ENCODE assay signal across 8 cellular contexts in the genomic region with DNA sequence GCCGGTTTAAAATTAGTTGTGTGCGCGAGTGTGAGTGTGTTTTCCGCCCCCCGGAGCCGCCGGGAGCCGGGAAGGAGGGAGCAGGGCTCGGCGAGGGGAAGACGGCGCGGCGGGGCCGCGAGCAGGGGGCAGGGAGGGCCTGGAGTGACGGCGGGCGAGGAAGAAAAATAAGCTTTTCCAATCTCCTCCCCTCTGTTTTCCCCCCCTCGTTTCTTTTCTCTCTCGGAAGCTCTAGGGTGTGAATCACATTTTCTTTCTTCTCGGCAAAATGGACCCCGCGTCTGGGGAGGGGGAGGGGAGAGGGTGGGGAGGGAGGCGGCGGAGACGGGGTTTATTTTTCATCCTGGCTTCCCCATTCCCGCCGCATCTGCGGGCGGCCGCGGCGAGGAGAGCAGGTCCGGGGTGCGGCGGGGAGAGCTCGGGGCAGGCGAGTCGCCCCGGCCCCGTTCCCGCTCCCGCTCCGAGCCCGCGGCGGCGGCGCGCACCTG.
DNase-seq lines count a peak whose midpoint lies in the region; TF ChIP-seq lines count a peak whose summit lies in the region.

No MANE protein-coding gene starts in this region.

- DNase-seq in NK-92 treated with Interleukin-12 subunit alpha and Interleukin-12 subunit beta, amount 100 ng/mL, for 24 hours (lab: John Stamatoyannopoulos, UW): peak; percentile 73
- DNase-seq in NK-92 (lab: John Stamatoyannopoulos, UW; ENCODE audit: unreplicated experiment): no peak
- DNase-seq in activated T-cell treated with anti-CD3 and anti-CD28 coated beads, Interleukin-2, amount 50 U/mL, for 1 hour: peak; percentile 85
- DNase-seq in erythroblast (lab: John Stamatoyannopoulos, UW): peak; percentile 80 to 87
- peak; percentile 54 for DNase-seq in stimulated activated CD8-positive, alpha-beta memory T cell treated with anti-CD3 and anti-CD28 coated beads, Interleukin-4, amount 100 ng/mL, for 24 hours (ENCODE audit: low read depth)

- H4K20me1 ChIP-seq in OCI-LY3 (ENCODE audit: insufficient read depth, low read length): no peaks in the 10 kb centered on the region

- no peak overlapping the region for H2AFZ ChIP-seq in OCI-LY3 (ENCODE audit: low read depth, low read length)

- H3K27me3 ChIP-seq in HUES48 (ENCODE audit: control insufficient read depth, insufficient read depth, low read length) (no peaks in the 10 kb centered on the region), OCI-LY3 (ENCODE audit: low read depth, low read length) (no peaks in the 10 kb centered on the region), mucosa of rectum (ENCODE audit: control insufficient read depth in 2 of 2, insufficient read depth in 2 of 2, low read length in 2 of 2) (no peaks in the 10 kb centered on the region)

- peak overlapping the region; percentile 99 for H3K27ac ChIP-seq in HUES48 (ENCODE audit: low read depth, low read length)
- H3K27ac ChIP-seq in OCI-LY3 (ENCODE audit: low read length): peak overlapping the region; percentile 85
- peak overlapping the region; percentile 99 for H3K27ac ChIP-seq in mucosa of rectum (ENCODE audit: low read depth in 2 of 2, low read length in 2 of 2)

- peak overlapping the region; percentile 97 for H3K4me3 ChIP-seq in HUES48 (ENCODE audit: low read depth, low read length)
- H3K4me3 ChIP-seq in OCI-LY3 (ENCODE audit: low read length): peak overlapping the region; percentile 80
- H3K4me3 ChIP-seq in mucosa of rectum (ENCODE audit: low read length in 2 of 2): peak overlapping the region; percentile 84 to 98

- H3K36me3 ChIP-seq in HUES48 (ENCODE audit: control insufficient read depth, insufficient read depth, low read length): no peaks in the 10 kb centered on the region
- peaks cover 4% of the 10 kb centered on the region for H3K36me3 ChIP-seq in OCI-LY3 (replicated peaks; ENCODE audit: low read depth, low read length)
- H3K36me3 ChIP-seq in mucosa of rectum (ENCODE audit: control insufficient read depth in 2 of 2, insufficient read depth in 2 of 2, low read length in 2 of 2): no peaks in the 10 kb centered on the region

- TF ChIP-seq CTCF in OCI-LY3 (IDR thresholded peaks at IDR 0.05; ENCODE audit: low read depth, low read length): no peak

- H3K4me1 ChIP-seq in HUES48 (ENCODE audit: control insufficient read depth, insufficient read depth, low read length): peaks cover 30% of the 10 kb centered on the region
- peaks cover 41% of the 10 kb centered on the region for H3K4me1 ChIP-seq in OCI-LY3 (ENCODE audit: low read length)
- H3K4me1 ChIP-seq in mucosa of rectum (ENCODE audit: control insufficient read depth in 2 of 2, insufficient read depth in 2 of 2, low read length in 2 of 2): peaks cover 23 to 28% of the 10 kb centered on the region in 2 donors

- peaks cover 52% of the 10 kb centered on the region for H3K79me2 ChIP-seq in OCI-LY3 (ENCODE audit: low read length)

- TF ChIP-seq POLR2A in erythroblast (IDR thresholded peaks at IDR 0.05; ENCODE audit: low read length): no peak

- H3K9me3 ChIP-seq in HUES48 (ENCODE audit: control insufficient read depth, insufficient read depth, low read length) (no peaks in the 10 kb centered on the region), OCI-LY3 (ENCODE audit: insufficient read depth, low read length) (no peaks in the 10 kb centered on the region), mucosa of rectum (ENCODE audit: control insufficient read depth in 2 of 2, low read length in 2 of 2) (no peaks in the 10 kb centered on the region)

- H3K9ac ChIP-seq in HUES48 (ENCODE audit: low read depth, low read length) (peak overlapping the region; percentile 99), OCI-LY3 (ENCODE audit: low read length) (peak overlapping the region; percentile 93), mucosa of rectum (ENCODE audit: low read depth in 1 of 2, low read length in 2 of 2) (peak overlapping the region; percentile 100)

- H3K4me2 ChIP-seq in OCI-LY3 (ENCODE audit: low read length): peak overlapping the region; percentile 77
